Comparison of ENCODE assay signal across 1 cellular context in the genomic region with DNA sequence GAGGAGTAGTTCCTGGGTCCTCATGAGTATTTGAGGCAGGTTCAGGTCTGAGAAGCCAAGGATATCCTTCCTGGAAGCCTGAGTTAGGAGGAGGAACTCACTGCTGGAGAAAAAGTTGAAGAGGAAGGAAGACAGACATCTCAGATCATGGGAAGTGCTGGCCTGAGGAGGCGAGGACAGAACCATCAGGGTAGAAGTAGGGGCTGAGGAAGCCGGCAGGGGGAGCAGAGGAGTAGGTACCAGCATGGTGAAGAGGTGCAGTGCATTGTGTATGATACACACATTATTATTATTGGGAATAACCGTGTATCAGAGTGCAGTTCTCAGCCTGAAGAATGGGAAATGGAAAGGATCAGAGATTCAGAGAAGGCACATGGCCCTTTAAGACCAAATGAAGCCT.
A peak's percentile ranks its signal among the peaks of the same experiment; 100 is the strongest.
TF ChIP-seq lines count a peak whose summit lies in the region.

No MANE protein-coding gene starts in this region.

TF ChIP-seq in IMR-90, 13 proteins besides CTCF, POLR2A, EP300 and RAD21:
- 0 out of 2 replicates have a peak, but pooled peaks have one; percentile 9 for TF ChIP-seq SMC3 (IDR thresholded peaks at IDR 0.05; ENCODE audit: low read depth, low read length)
